15 cellular contexts compared by ENCODE assay signal in genomic region chr14:21100931-21101330, GRCh38. TPM values are rescaled to one million over a fixed set of nuclear protein-coding genes. Genes with fewer than 3 reads are reported as not detected.
DNase-seq lines count a peak whose midpoint lies in the region; ATAC-seq and TF ChIP-seq lines count a peak whose summit lies in the region.
"Had no signal": no experiment of that assay in that cellular context is flagged by ENCODE, and none has a peak within 500 bp of the region (broad histone marks: within the 10 kb centered on the region; RNA-seq: fewer than 3 reads in every experiment).

Gene TMEM253, plus strand, starts transcription at chr14:21101066. Its CDS starts 278 bp downstream, at chr14:21101344.

- H3K27ac ChIP-seq in cardiac muscle cell (peak within 1 kb of the TSS; percentile 37), mesenchymal stem cell (ENCODE audit: low read length, poor library complexity, severe bottlenecking) (no peak within 1 kb of the TSS), upper lobe of left lung (peak within 1 kb of the TSS; percentile 87 to 97 (median 92))
- H3K27ac ChIP-seq: SJCRH30 had no signal

- H2BK5ac ChIP-seq in mesenchymal stem cell (ENCODE audit: low read depth, low read length, poor library complexity, severe bottlenecking) = no peak within 1 kb of the TSS

- H2AK5ac ChIP-seq in mesenchymal stem cell (ENCODE audit: low read length, severe bottlenecking) = peak within 1 kb of the TSS; percentile 9

- no peaks in the 10 kb centered on the region for H3K27me3 ChIP-seq in cardiac muscle cell
- no peaks in the 10 kb centered on the region for H3K27me3 ChIP-seq in mesenchymal stem cell (ENCODE audit: control insufficient read depth in 1 of 2, insufficient read depth in 1 of 2, low read length in 2 of 2)
- H3K27me3 ChIP-seq in upper lobe of left lung = no peaks in the 10 kb centered on the region
- H3K27me3 ChIP-seq: SJCRH30 had no signal

- H3K36me3 ChIP-seq in cardiac muscle cell (no peaks in the 10 kb centered on the region), mesenchymal stem cell (ENCODE audit: control insufficient read depth in 1 of 2, insufficient read depth in 2 of 2, low read depth in 1 of 2, low read length in 2 of 2) (no peaks in the 10 kb centered on the region), upper lobe of left lung (no peaks in the 10 kb centered on the region)
- H3K36me3 ChIP-seq: SJCRH30 had no signal

- H4K91ac ChIP-seq in mesenchymal stem cell (ENCODE audit: low read length) = no peak within 1 kb of the TSS

- DNase-seq in cardiac muscle cell (ENCODE audit: low read depth in 1 of 2, low spot score in 1 of 2) (no peak), left ventricle myocardium superior (no peak), mesenchymal stem cell (no peak), upper lobe of left lung (no peak), A172 (ENCODE audit: low spot score) (no peak)
- DNase-seq: activated CD4-positive, alpha-beta T cell treated with anti-CD3 and anti-CD28 coated beads, Interleukin-2, amount 50 U/mL, for 4 hours; C1 segment of cervical spinal cord; MM.1S; naive thymus-derived CD8-positive, alpha-beta T cell; NCI-H510A; SJCRH30; stimulated activated naive CD4-positive, alpha-beta T cell had no signal

- H3K18ac ChIP-seq in mesenchymal stem cell (ENCODE audit: low read depth in 1 of 2, low read length in 2 of 2) = no peak within 1 kb of the TSS

- no peak within 1 kb of the TSS for H2AFZ ChIP-seq in mesenchymal stem cell (ENCODE audit: low read depth, low read length)

- WGBS in mesenchymal stem cell = 92% methylated on average over 5 of the region's 5 CpGs
- 86 to 94% methylated on average over 5 of the region's 5 CpGs for WGBS in upper lobe of left lung, 2 donors

- no peak for TF ChIP-seq POLR2A in upper lobe of left lung (IDR thresholded peaks at IDR 0.05)

- H3K27me3 Mint-ChIP-seq in activated T-helper 17 cell treated with anti-CD3 and anti-CD28 coated beads, Interleukin-2, amount 50 U/mL, for 72 hours = no peaks in the 10 kb centered on the region

- H3K4me1 ChIP-seq in cardiac muscle cell (ENCODE audit: low read depth) = peaks cover 23% of the 10 kb centered on the region
- peaks cover 21% of the 10 kb centered on the region for H3K4me1 ChIP-seq in mesenchymal stem cell (ENCODE audit: control insufficient read depth, insufficient read depth, low read depth, low read length)
- peaks cover 43 to 62% (median 53%) of the 10 kb centered on the region in 4 donors for H3K4me1 ChIP-seq in upper lobe of left lung

- H2BK15ac ChIP-seq in mesenchymal stem cell (ENCODE audit: low read depth, poor library complexity, severe bottlenecking) = no peak within 1 kb of the TSS

- intact Hi-C loops in left ventricle myocardium superior (cut with micrococcal nuclease) = loop anchor here (5.0 kb wide), 1 partner anchor 34 kb away; no protein-coding TSS in a partner anchor

- H4K8ac ChIP-seq in mesenchymal stem cell (ENCODE audit: low read length) = no peak within 1 kb of the TSS

- H3K9me3 ChIP-seq in cardiac muscle cell (ENCODE audit: low read depth) = no peaks in the 10 kb centered on the region
- no peaks in the 10 kb centered on the region for H3K9me3 ChIP-seq in mesenchymal stem cell (ENCODE audit: control insufficient read depth, low read length)
- H3K9me3 ChIP-seq in upper lobe of left lung = no peaks in the 10 kb centered on the region
- H3K9me3 ChIP-seq: SJCRH30 had no signal

- H3K36me3 Mint-ChIP-seq in activated T-helper 17 cell treated with anti-CD3 and anti-CD28 coated beads, Interleukin-2, amount 50 U/mL, for 72 hours (ENCODE audit: low read depth) = no peaks in the 10 kb centered on the region
- H3K36me3 Mint-ChIP-seq: naive thymus-derived CD8-positive, alpha-beta T cell had no signal

- ATAC-seq in left ventricle myocardium superior (no peak), upper lobe of left lung (ENCODE audit: low FRiP score in 2 of 2) (no peak), HG02870 (IDR thresholded peaks at IDR 0.05; ENCODE audit: unreplicated experiment) (no peak), GM21825 (IDR thresholded peaks at IDR 0.05; ENCODE audit: unreplicated experiment) (no peak)
- no peak for ATAC-seq in activated T-helper 17 cell treated with anti-CD3 and anti-CD28 coated beads, Interleukin-2, amount 50 U/mL, for 72 hours (replicated peaks)
- ATAC-seq: naive thymus-derived CD8-positive, alpha-beta T cell had no signal

- H3K4me3 Mint-ChIP-seq in activated T-helper 17 cell treated with anti-CD3 and anti-CD28 coated beads, Interleukin-2, amount 50 U/mL, for 72 hours = peak within 1 kb of the TSS; percentile 93

- no peak within 1 kb of the TSS for H2BK120ac ChIP-seq in mesenchymal stem cell (ENCODE audit: low read depth, low read length)

- peaks cover 27% of the 10 kb centered on the region for H3K4me1 Mint-ChIP-seq in activated T-helper 17 cell treated with anti-CD3 and anti-CD28 coated beads, Interleukin-2, amount 50 U/mL, for 72 hours

- no peak within 1 kb of the TSS for H2BK12ac ChIP-seq in mesenchymal stem cell (ENCODE audit: low read length in 2 of 2)

- no peak within 1 kb of the TSS for H3K14ac ChIP-seq in mesenchymal stem cell (ENCODE audit: low read length in 2 of 2)

- peak within 1 kb of the TSS; percentile 85 for H3K27ac Mint-ChIP-seq in activated T-helper 17 cell treated with anti-CD3 and anti-CD28 coated beads, Interleukin-2, amount 50 U/mL, for 72 hours

- H3K4me3 ChIP-seq in cardiac muscle cell (no peak within 1 kb of the TSS), mesenchymal stem cell (ENCODE audit: insufficient read depth in 1 of 2, low read depth in 1 of 2, low read length in 2 of 2) (no peak within 1 kb of the TSS), upper lobe of left lung (no peak within 1 kb of the TSS)
- H3K4me3 ChIP-seq: SJCRH30 had no signal

- no peak for TF ChIP-seq EP300 in upper lobe of left lung (IDR thresholded peaks at IDR 0.05)

- H3K9me3 Mint-ChIP-seq in activated T-helper 17 cell treated with anti-CD3 and anti-CD28 coated beads, Interleukin-2, amount 50 U/mL, for 72 hours = no peaks in the 10 kb centered on the region
- H3K9me3 Mint-ChIP-seq: naive thymus-derived CD8-positive, alpha-beta T cell had no signal

- H3K4me2 ChIP-seq in mesenchymal stem cell (ENCODE audit: low read length, poor library complexity, severe bottlenecking) = no peak within 1 kb of the TSS

- H3K9ac ChIP-seq in mesenchymal stem cell (ENCODE audit: low read length) = peak within 1 kb of the TSS; percentile 92

- H3K79me1 ChIP-seq in mesenchymal stem cell (replicated peaks; ENCODE audit: low read length, poor library complexity, severe bottlenecking) = peaks cover 12% of the 10 kb centered on the region

- no peak for TF ChIP-seq CTCF in cardiac muscle cell (IDR thresholded peaks at IDR 0.05; ENCODE audit: low read depth, low read length)
- no peak for TF ChIP-seq CTCF in upper lobe of left lung (IDR thresholded peaks at IDR 0.05)

- H3K23ac ChIP-seq in mesenchymal stem cell (ENCODE audit: low read length in 2 of 2) = no peak within 1 kb of the TSS

- H3K4ac ChIP-seq in mesenchymal stem cell (ENCODE audit: low read depth in 1 of 2, low read length in 2 of 2) = no peak within 1 kb of the TSS

RNA-seq across cellular contexts. Expression of gene TMEM253, which starts in this region (rescaled TPM):
- total RNA-seq in cardiac muscle cell (0.46 and 1.2 TPM in 2 replicates), left ventricle myocardium superior (0.20 TPM), upper lobe of left lung (1 to 10 TPM in 2 of 6 donors, under 1 TPM in 1, not detected in 3; 0.94 to 3.4 (median 1.4) TPM)
- 1.3 and 2.4 TPM in 2 replicates for polyA plus RNA-seq in cardiac muscle cell
- total RNA-seq in activated T-helper 17 cell treated with anti-CD3 and anti-CD28 coated beads, Interleukin-2, amount 50 U/mL, for 72 hours = not detected
- polyA plus RNA-seq in mesenchymal stem cell (2013, experiment 1 of 2) = 0.46 TPM
- 0.40 TPM for polyA plus RNA-seq in mesenchymal stem cell (2013, experiment 2 of 2)
- 0.17 TPM in 1 of 2 replicates, not detected in the other for total RNA-seq in A172 (2014; rRNA removed; shearing (Covaris generic))
- total RNA-seq: naive thymus-derived CD8-positive, alpha-beta T cell; SJCRH30 had no signal
- polyA plus RNA-seq: naive thymus-derived CD8-positive, alpha-beta T cell had no signal
